Comparison of ENCODE assay signal across 9 cellular contexts in the genomic region with DNA sequence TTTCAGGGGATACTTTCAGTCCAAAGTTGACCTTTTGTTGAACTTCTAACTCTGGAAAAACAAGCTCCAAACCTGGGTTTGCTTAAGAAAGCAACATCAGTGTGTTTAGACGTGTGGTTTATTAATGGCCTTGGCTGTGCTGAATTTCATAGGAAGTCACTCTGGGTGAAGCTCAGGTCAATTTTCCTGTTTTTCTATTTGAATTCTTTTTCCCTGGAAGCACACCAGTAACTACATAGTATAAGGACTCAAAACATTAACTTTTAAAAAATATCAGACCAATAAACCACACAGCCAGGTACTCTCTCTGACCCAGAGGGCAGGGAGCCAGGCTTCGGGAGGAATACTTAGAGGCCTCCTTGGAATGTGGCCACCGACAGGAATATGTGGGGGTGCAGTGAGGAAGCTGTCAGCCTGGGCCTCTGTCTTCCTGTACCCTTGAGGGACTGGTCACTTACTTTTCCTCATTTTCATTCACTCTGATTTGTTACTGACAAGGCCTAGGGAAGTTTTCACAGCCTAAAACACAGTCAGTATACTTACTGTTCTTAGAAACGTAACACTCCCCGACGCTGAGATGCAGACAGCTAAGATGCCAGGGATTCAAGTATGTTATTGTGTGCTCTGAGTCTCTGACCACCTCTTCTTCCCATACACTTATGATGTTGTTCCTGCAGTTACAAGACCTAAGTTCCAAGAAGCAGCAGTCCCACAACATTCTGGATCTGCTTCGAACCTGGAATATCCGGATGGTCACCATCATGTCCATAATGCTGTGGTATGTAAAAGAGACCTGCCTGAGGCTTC. TPM values are rescaled to one million over a fixed set of nuclear protein-coding genes. Genes with fewer than 3 reads are reported as not detected.
DNase-seq lines count a peak whose midpoint lies in the region; TF ChIP-seq lines count a peak whose summit lies in the region.
"Had no signal": no experiment of that assay in that cellular context is flagged by ENCODE, and none has a peak within 500 bp of the region (broad histone marks: within the 10 kb centered on the region; RNA-seq: fewer than 3 reads in every experiment).

No MANE protein-coding gene starts in this region.

- H3K36me3 ChIP-seq in WERI-Rb-1 = no peaks in the 10 kb centered on the region; the same call in 1 of the 2 replicates

- H3K4me3 ChIP-seq in astrocyte of the cerebellum (ENCODE audit: low read depth, low read length) (no peak overlapping the region), skin epidermis (no peak overlapping the region), WERI-Rb-1 (ENCODE audit: low read depth, low read length) (no peak overlapping the region)

- H3K27ac ChIP-seq in skin epidermis (peak overlapping the region in 19 of 21 experiments; percentile 43 to 87 (median 71)), WERI-Rb-1 (no peak overlapping the region)

- TF ChIP-seq CTCF in astrocyte of the cerebellum (IDR thresholded peaks at IDR 0.05; ENCODE audit: low read depth, low read length, missing control alignments) = no peak
- no peak for TF ChIP-seq CTCF in WERI-Rb-1 (IDR thresholded peaks at IDR 0.05; ENCODE audit: low read depth, low read length)

- DNase-seq in H4 (ENCODE audit: low spot score) (peak; percentile 96), astrocyte of the cerebellum (ENCODE audit: low read depth) (peak; percentile 74), hepatic stellate cell (ENCODE audit: low spot score) (peak; percentile 21), WERI-Rb-1 (no peak), head of caudate nucleus (no peak)
- no peak for DNase-seq in NK-92 treated with Interleukin-12 subunit alpha and Interleukin-12 subunit beta, amount 100 ng/mL, for 24 hours (lab: John Stamatoyannopoulos, UW)
- no peak for DNase-seq in activated CD4-positive, alpha-beta T cell treated with anti-CD3 and anti-CD28 coated beads, Interleukin-2, amount 50 U/mL, for 4 hours
- DNase-seq: naive B cell had no signal

- no peaks in the 10 kb centered on the region for H3K9me3 ChIP-seq in WERI-Rb-1 (ENCODE audit: severe bottlenecking)

- no peaks in the 10 kb centered on the region for H3K27me3 ChIP-seq in WERI-Rb-1 (ENCODE audit: insufficient read depth, low read depth, severe bottlenecking)

- in situ Hi-C loops in astrocyte of the cerebellum (cut with HindIII; ENCODE audit: low sequenced_read_pairs) = loop anchor here (5.0 to 10.0 kb wide), 2 partner anchors 89 to 496 kb away; no protein-coding TSS in a partner anchor

- intact Hi-C loops in head of caudate nucleus (cut with DNase I) = no loop called here

RNA-seq across cellular contexts. Expression of a gene that starts 18.9 kb away (rescaled TPM):
- total RNA-seq in H4 (2014; rRNA removed; shearing (Covaris generic)) = 6.9 and 9.6 TPM in 2 replicates

Comparison
In these comparisons a context has a peak if more than half of its experiments do, and no peak if none do; other contexts are left out.
1. DNase-seq: peak in H4 (single experiment), astrocyte of the cerebellum (single experiment) and hepatic stellate cell (single experiment); none in WERI-Rb-1 (single experiment), NK-92 treated with Interleukin-12 subunit alpha and Interleukin-12 subunit beta, amount 100 ng/mL, for 24 hours (single experiment), activated CD4-positive, alpha-beta T cell treated with anti-CD3 and anti-CD28 coated beads, Interleukin-2, amount 50 U/mL, for 4 hours (0 of 2) and head of caudate nucleus (0 of 42).